26 cellular contexts compared by ENCODE assay signal in genomic region chr1:38243106-38243505, GRCh38.
DNase-seq lines count a peak whose midpoint lies in the region; ATAC-seq, FAIRE-seq and TF ChIP-seq lines count a peak whose summit lies in the region.
"Had no signal": no experiment of that assay in that cellular context is flagged by ENCODE, and none has a peak within 500 bp of the region (broad histone marks: within the 10 kb centered on the region; RNA-seq: fewer than 3 reads in every experiment).

No MANE protein-coding gene starts in this region.

- H3K23ac ChIP-seq in neuronal stem cell (ENCODE audit: low read depth, low read length, poor library complexity) = no peak overlapping the region

- no peak overlapping the region for H3K9ac ChIP-seq in neuronal stem cell (ENCODE audit: low read depth, low read length, poor library complexity)
- H3K9ac ChIP-seq: parathyroid adenoma had no signal

- H3K4ac ChIP-seq in neuronal stem cell (ENCODE audit: low read length) = no peak overlapping the region

- no peaks in the 10 kb centered on the region for H3K9me2 ChIP-seq in hepatocyte (replicated peaks; ENCODE audit: insufficient read depth)

- WGBS in hepatocyte (ENCODE audit: low lambda C conversion rate, missing lambda C conversion rate) = 64% methylated on average over 6 of the region's 6 CpGs
- WGBS in small intestine, 3 donors = 35 to 57% (median 49%) methylated on average over 6 of the region's 6 CpGs
- WGBS in neuronal stem cell (ENCODE audit: extremely low coverage in 2 of 2, insufficient read length in 2 of 2, insufficient replicate concordance in 1 of 2), 2 donors = no CpG with 5 or more reads among the region's 6 CpGs

- H3K79me2 ChIP-seq in hepatocyte = no peaks in the 10 kb centered on the region
- H3K79me2 ChIP-seq: parathyroid adenoma had no signal

- H3K4me1 ChIP-seq in RWPE2 (ENCODE audit: insufficient read depth, poor library complexity, severe bottlenecking) (no peaks in the 10 kb centered on the region), hepatocyte (ENCODE audit: insufficient read depth) (peaks cover 13% of the 10 kb centered on the region), small intestine (ENCODE audit: control insufficient read depth in 2 of 2, insufficient read depth in 1 of 2, low read depth in 1 of 2, low read length in 1 of 2) (no peaks in the 10 kb centered on the region), neuronal stem cell (ENCODE audit: control insufficient read depth in 2 of 2, insufficient read depth in 1 of 2, low read depth in 1 of 2, low read length in 2 of 2) (peaks cover 25 to 29% of the 10 kb centered on the region in 2 donors)
- H3K4me1 ChIP-seq: parathyroid adenoma had no signal

- H3K9me3 ChIP-seq in RWPE2 (ENCODE audit: severe bottlenecking) (no peaks in the 10 kb centered on the region), hepatocyte (ENCODE audit: low read depth) (no peaks in the 10 kb centered on the region), small intestine (ENCODE audit: control insufficient read depth, low read depth) (no peaks in the 10 kb centered on the region), neuronal stem cell (replicated peaks in 1 of 2; ENCODE audit: control insufficient read depth in 2 of 2, insufficient read depth in 1 of 2, low read depth in 1 of 2, low read length in 2 of 2) (peaks cover 2 to 12% of the 10 kb centered on the region in 2 donors)
- H3K9me3 ChIP-seq: heart right ventricle, right lobe of liver, vagina had no signal

- H3K36me3 ChIP-seq in RWPE2 (ENCODE audit: low read depth) (no peaks in the 10 kb centered on the region), hepatocyte (replicated peaks; ENCODE audit: insufficient read depth, low read depth) (no peaks in the 10 kb centered on the region), small intestine (ENCODE audit: control insufficient read depth in 2 of 2, insufficient read depth in 2 of 2, low read length in 2 of 2) (no peaks in the 10 kb centered on the region), neuronal stem cell (replicated peaks in 1 of 2; ENCODE audit: control insufficient read depth in 2 of 2, insufficient read depth in 2 of 2, low read length in 2 of 2) (no peaks in the 10 kb centered on the region)
- H3K36me3 ChIP-seq: heart right ventricle, right lobe of liver, vagina had no signal

- H2BK5ac ChIP-seq in neuronal stem cell (ENCODE audit: low read length) = no peak overlapping the region

- DNase-seq in NCI-H510A treated with DMSO at 0.1 percent for 48 hours (lab: John Stamatoyannopoulos, UW) (peak; percentile 52), NCI-H510A (lab: John Stamatoyannopoulos, UW) (no peak), RWPE2 (ENCODE audit: low spot score) (no peak), hepatocyte (ENCODE audit: low spot score) (peak; percentile 58), small intestine (peak; percentile 81), H4 (ENCODE audit: low spot score) (no peak), RKO (ENCODE audit: low spot score) (no peak), neuronal stem cell (ENCODE audit: low spot score) (no peak)
- DNase-seq: 8988T; activated CD4-positive, alpha-beta T cell treated with anti-CD3 and anti-CD28 coated beads for 36 hours; activated naive CD8-positive, alpha-beta T cell treated with anti-CD3 and anti-CD28 coated beads, Interleukin-2, amount 10 ng/mL, durations not matched to agents 7 days and 5 days; COR-L47; heart right ventricle; MV-4-11; naive thymus-derived CD4-positive, alpha-beta T cell; NCI-H1930; NCI-H345; right lobe of liver; stimulated activated CD4-positive, alpha-beta T cell treated with anti-CD3 and anti-CD28 coated beads, Interleukin-15, amount 100 ng/mL, for 24 hours; SW 1271 had no signal

- no peak overlapping the region for H2BK120ac ChIP-seq in neuronal stem cell (ENCODE audit: low read depth, low read length)

- no peaks in the 10 kb centered on the region for H3K79me1 ChIP-seq in neuronal stem cell (ENCODE audit: low read depth, low read length)

- no peak overlapping the region for H4K8ac ChIP-seq in neuronal stem cell (ENCODE audit: low read depth, low read length)

- FAIRE-seq in small intestine (lab: Jason Lieb, UNC) = no peak
- FAIRE-seq: endometrium, islet of Langerhans had no signal

- H2AK5ac ChIP-seq in neuronal stem cell (ENCODE audit: low read depth, low read length) = no peak overlapping the region

- no peak overlapping the region for H2BK12ac ChIP-seq in neuronal stem cell (ENCODE audit: low read length)

- H3K18ac ChIP-seq in neuronal stem cell (ENCODE audit: low read length) = no peak overlapping the region

- H4K20me1 ChIP-seq in hepatocyte (ENCODE audit: insufficient read depth, poor library complexity, severe bottlenecking) = no peaks in the 10 kb centered on the region

- H3K27me3 ChIP-seq in RWPE2 (ENCODE audit: insufficient read depth, poor library complexity, severe bottlenecking) = no peaks in the 10 kb centered on the region
- peaks cover 7% of the 10 kb centered on the region for H3K27me3 ChIP-seq in hepatocyte
- H3K27me3 ChIP-seq in small intestine (ENCODE audit: control insufficient read depth in 2 of 2, insufficient read depth in 2 of 2, low read length in 2 of 2) = no peaks in the 10 kb centered on the region
- peaks cover 0 to 85% (median 0%) of the 10 kb centered on the region in 3 experiments for H3K27me3 ChIP-seq in neuronal stem cell (ENCODE audit: control insufficient read depth in 3 of 3, insufficient read depth in 3 of 3, low read depth in 1 of 3, low read length in 3 of 3)
- H3K27me3 ChIP-seq: right lobe of liver, vagina had no signal

- H3K27ac ChIP-seq in RWPE2 (ENCODE audit: poor library complexity, severe bottlenecking) (no peak overlapping the region), hepatocyte (no peak overlapping the region), small intestine (ENCODE audit: low read depth in 1 of 2, low read length in 1 of 2) (peak overlapping the region in 1 of 2 donors; percentile 4), neuronal stem cell (replicated peaks; ENCODE audit: low read length) (no peak overlapping the region)
- H3K27ac ChIP-seq: coronary artery, heart right ventricle, parathyroid adenoma, right lobe of liver, vagina had no signal

- TF ChIP-seq CTCF in RWPE2 (IDR thresholded peaks at IDR 0.05; ENCODE audit: poor library complexity, severe bottlenecking) (no peak), hepatocyte (IDR thresholded peaks at IDR 0.05; ENCODE audit: poor library complexity) (no peak)

- no peak overlapping the region for H2AFZ ChIP-seq in hepatocyte
- H2AFZ ChIP-seq in neuronal stem cell (ENCODE audit: low read length) = no peak overlapping the region
- H2AFZ ChIP-seq: parathyroid adenoma had no signal

- peak; percentile 53; the same call in 1 of the 3 replicates for ATAC-seq in RWPE2 (ENCODE audit: low read depth)
- ATAC-seq: activated CD4-positive, alpha-beta T cell treated with anti-CD3 and anti-CD28 coated beads for 36 hours; activated T-helper 17 cell treated with anti-CD3 and anti-CD28 coated beads, Interleukin-2, amount 50 U/mL, for 72 hours; heart right ventricle; naive thymus-derived CD4-positive, alpha-beta T cell; right lobe of liver had no signal

- no peak overlapping the region for H2BK15ac ChIP-seq in neuronal stem cell (ENCODE audit: low read length)

- no peak overlapping the region for H3K4me3 ChIP-seq in RWPE2 (ENCODE audit: severe bottlenecking)
- no peak overlapping the region for H3K4me3 ChIP-seq in hepatocyte
- H3K4me3 ChIP-seq in small intestine (ENCODE audit: low read depth in 1 of 2, low read length in 2 of 2) = no peak overlapping the region
- H3K4me3 ChIP-seq in neuronal stem cell (ENCODE audit: low read length in 2 of 2) = no peak overlapping the region
- H3K4me3 ChIP-seq: coronary artery, heart right ventricle, right lobe of liver, vagina had no signal

- H4K91ac ChIP-seq in neuronal stem cell (ENCODE audit: low read depth, low read length, poor library complexity) = no peak overlapping the region

- H3K4me2 ChIP-seq in hepatocyte = no peak overlapping the region
- H3K4me2 ChIP-seq in neuronal stem cell (ENCODE audit: insufficient read depth, low read length, poor library complexity, severe bottlenecking) = no peak overlapping the region

- no peak overlapping the region for H3K14ac ChIP-seq in neuronal stem cell (ENCODE audit: low read length)

Comparison
In these comparisons a context has a peak if more than half of its experiments do, and no peak if none do; other contexts are left out.
1. DNase-seq: peak in NCI-H510A treated with DMSO at 0.1 percent for 48 hours (single experiment), hepatocyte (single experiment) and small intestine (single experiment); none in NCI-H510A (single experiment), RWPE2 (single experiment), H4 (single experiment), RKO (single experiment) and neuronal stem cell (single experiment).